Comparison of ENCODE assay signal across 8 cellular contexts in the genomic region with DNA sequence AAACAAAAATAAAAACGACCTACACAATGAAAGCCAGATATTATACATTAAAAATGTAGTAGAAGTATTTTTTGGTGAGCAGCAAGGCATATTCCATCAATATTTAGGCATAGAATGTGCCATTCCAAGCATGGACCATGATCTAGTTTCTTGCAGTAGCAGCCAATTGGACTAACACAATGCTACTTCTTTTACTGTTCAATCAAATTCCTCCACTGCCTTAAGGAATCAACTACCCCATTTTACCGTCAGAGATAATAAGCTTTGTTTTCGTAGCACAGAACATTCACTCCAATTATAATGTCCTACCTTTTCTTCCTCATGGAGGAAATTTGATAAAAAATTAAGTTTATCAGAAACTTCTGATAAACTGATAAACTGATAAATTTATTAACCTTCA. TPM values are rescaled to one million over a fixed set of nuclear protein-coding genes. Genes with fewer than 3 reads are reported as not detected.
DNase-seq lines count a peak whose midpoint lies in the region; TF ChIP-seq lines count a peak whose summit lies in the region.

No MANE protein-coding gene starts in this region.

- H3K36me3 Mint-ChIP-seq in brain (peaks cover 37% of the 10 kb centered on the region), mesothelial cell of epicardium (peaks cover 5% of the 10 kb centered on the region)

- H3K9me3 ChIP-seq in HUES6 (ENCODE audit: control insufficient read depth, insufficient read depth, low read depth, low read length) = no peaks in the 10 kb centered on the region

- H3K27ac Mint-ChIP-seq in brain (peak overlapping the region; percentile 64 to 99 (median 97)), mesothelial cell of epicardium (peak overlapping the region; percentile 81)

- DNase-seq in AG09309 (ENCODE audit: low read depth) (no peak), mesothelial cell of epicardium (ENCODE audit: low spot score in 2 of 2, unreplicated experiment in 2 of 2) (no peak), glomerular visceral epithelial cell (ENCODE audit: extremely low spot score) (no peak), nucleus accumbens (lab: John Stamatoyannopoulos, UW) (no peak), NCI-H1092 (lab: John Stamatoyannopoulos, UW) (no peak)
- no peak for DNase-seq in activated effector memory CD4-positive, alpha-beta T cell treated with Interleukin-2 at 50 U/mL for 16 hours

- H3K27me3 Mint-ChIP-seq in brain (peaks cover 3% of the 10 kb centered on the region), mesothelial cell of epicardium (ENCODE audit: low read depth) (no peaks in the 10 kb centered on the region)

- no peaks in the 10 kb centered on the region for H3K27me3 ChIP-seq in HUES6 (ENCODE audit: control insufficient read depth, insufficient read depth, low read length)

- H3K9me3 Mint-ChIP-seq in brain (peaks cover 0 to 2% (median 0%) of the 10 kb centered on the region in 5 experiments), mesothelial cell of epicardium (no peaks in the 10 kb centered on the region)

- TF ChIP-seq CTCF in AG09309 (IDR thresholded peaks at IDR 0.05; ENCODE audit: control insufficient read depth, insufficient read depth, low read depth, low read length, missing control alignments) (no peak), brain (conservative IDR thresholded peaks at IDR 0.05) (no peak), mesothelial cell of epicardium (IDR thresholded peaks at IDR 0.05; ENCODE audit: unreplicated experiment) (no peak)

- H3K4me3 Mint-ChIP-seq in brain = peak overlapping the region; percentile 93 to 98 (median 95)
- H3K4me3 Mint-ChIP-seq in mesothelial cell of epicardium = peak overlapping the region; percentile 88

- no peak overlapping the region for H3K9ac ChIP-seq in HUES6 (ENCODE audit: low read length)

- H3K4me3 ChIP-seq in AG09309 (ENCODE audit: control insufficient read depth, low read depth, low read length) (peak overlapping the region; percentile 82), HUES6 (ENCODE audit: low read depth, low read length) (peak overlapping the region; percentile 77)

- H3K27ac ChIP-seq in HUES6 (ENCODE audit: low read depth, low read length) = no peak overlapping the region; the same call in 1 of the 2 replicates

- no peaks in the 10 kb centered on the region for H3K36me3 ChIP-seq in HUES6 (ENCODE audit: control insufficient read depth, insufficient read depth, low read length)

- H3K4me1 ChIP-seq in HUES6 (ENCODE audit: control insufficient read depth, insufficient read depth, low read length) = peaks cover 3% of the 10 kb centered on the region; the same call in 1 of the 2 replicates

- H3K4me1 Mint-ChIP-seq in brain (peaks cover 43% of the 10 kb centered on the region), mesothelial cell of epicardium (peaks cover 20% of the 10 kb centered on the region)

RNA-seq across cellular contexts. Expression of gene LATS1, which starts 1.3 kb away (rescaled TPM):
- 12.0 TPM for polyA plus RNA-seq in brain (ENCODE audit: insufficient read depth, low read depth, low replicate concordance)
- 38.4 to 39.4 TPM (median 39.0 TPM) in 3 replicates for total RNA-seq in mesothelial cell of epicardium

RNA-seq across cellular contexts. Expression of gene NUP43, which starts 29.7 kb away (rescaled TPM):
- polyA plus RNA-seq in brain (ENCODE audit: insufficient read depth, low read depth, low replicate concordance) = 17.4 TPM
- 38.8 to 41.0 TPM (median 40.2 TPM) in 3 replicates for total RNA-seq in mesothelial cell of epicardium

RNA-seq across cellular contexts. Expression of gene PCMT1, which starts 33.0 kb away (rescaled TPM):
- polyA plus RNA-seq in brain (ENCODE audit: insufficient read depth, low read depth, low replicate concordance) = 192 TPM
- 43.4 to 45.6 TPM (median 44.4 TPM) in 3 replicates for total RNA-seq in mesothelial cell of epicardium
